ENCODE assay signal across 20 cellular contexts in the genomic region with DNA sequence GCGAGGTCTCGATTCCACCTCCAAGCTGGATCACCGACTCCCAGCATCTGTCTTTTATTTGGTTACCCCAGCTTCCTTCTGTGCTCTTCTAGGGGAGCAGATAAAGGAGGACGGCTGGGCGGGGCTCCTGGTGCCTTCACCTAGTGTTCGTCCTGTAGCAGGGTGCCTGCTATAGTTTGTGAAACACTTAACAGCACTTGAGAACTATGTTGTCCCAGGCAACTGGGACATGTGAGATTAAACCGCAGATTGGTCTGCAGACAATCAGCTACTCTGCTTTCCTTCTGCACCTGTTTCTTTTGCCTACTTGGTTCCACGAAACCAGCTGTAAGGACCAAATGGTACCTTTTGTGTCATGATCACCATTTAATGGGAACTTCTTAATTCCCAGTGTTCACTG.
DNase-seq lines count a peak whose midpoint lies in the region; ATAC-seq, FAIRE-seq and TF ChIP-seq lines count a peak whose summit lies in the region.
"Had no signal": no experiment of that assay in that cellular context is flagged by ENCODE, and none has a peak within 500 bp of the region (broad histone marks: within the 10 kb centered on the region; RNA-seq: fewer than 3 reads in every experiment).

No MANE protein-coding gene starts in this region.

- H3K4ac ChIP-seq in neuronal stem cell (ENCODE audit: low read length), result no peak overlapping the region

- H4K8ac ChIP-seq in neuronal stem cell (ENCODE audit: low read depth, low read length), result no peak overlapping the region

- H2AFZ ChIP-seq in neuronal stem cell (ENCODE audit: low read length), result peak overlapping the region; percentile 90

- no peak overlapping the region for H2BK15ac ChIP-seq in neuronal stem cell (ENCODE audit: low read length)

- no peak overlapping the region for H3K4me2 ChIP-seq in neuronal stem cell (ENCODE audit: insufficient read depth, low read length, poor library complexity, severe bottlenecking)

- ATAC-seq in HG03565 (IDR thresholded peaks at IDR 0.05; ENCODE audit: unreplicated experiment), result no peak
- ATAC-seq in effector memory CD8-positive, alpha-beta T cell (replicated peaks), result no peak
- ATAC-seq: foreskin keratinocyte, left lobe of liver had no signal

- H2BK5ac ChIP-seq in neuronal stem cell (ENCODE audit: low read length), result no peak overlapping the region

- H3K27ac ChIP-seq in neuronal stem cell (replicated peaks; ENCODE audit: low read length), result no peak overlapping the region
- H3K27ac ChIP-seq: ascending aorta, foreskin keratinocyte, prostate gland, testis had no signal

- H3K27ac Mint-ChIP-seq in effector memory CD8-positive, alpha-beta T cell, result no peak overlapping the region

- H3K14ac ChIP-seq in neuronal stem cell (ENCODE audit: low read length), result no peak overlapping the region

- FAIRE-seq in bronchial epithelial cell (lab: Jason Lieb, UNC), result peak; percentile 7
- FAIRE-seq: colon, endothelial cell of umbilical vein, small intestine had no signal

- no CpG with 5 or more reads among the region's 8 CpGs for WGBS in neuronal stem cell (ENCODE audit: extremely low coverage in 2 of 2, insufficient read length in 2 of 2, insufficient replicate concordance in 1 of 2), 2 donors

- no peak overlapping the region for H2AK5ac ChIP-seq in neuronal stem cell (ENCODE audit: low read depth, low read length)

- H2BK12ac ChIP-seq in neuronal stem cell (ENCODE audit: low read length), result no peak overlapping the region

- no peak overlapping the region for H3K4me3 ChIP-seq in bronchial epithelial cell (ENCODE audit: low read depth, low read length)
- no peak overlapping the region for H3K4me3 ChIP-seq in neuronal stem cell (ENCODE audit: low read length in 2 of 2)
- H3K4me3 ChIP-seq: MG63 had no signal

- peaks cover 51 to 77% of the 10 kb centered on the region in 2 donors for H3K27me3 Mint-ChIP-seq in effector memory CD8-positive, alpha-beta T cell

- no peak overlapping the region for H3K18ac ChIP-seq in neuronal stem cell (ENCODE audit: low read length)

- no peaks in the 10 kb centered on the region for H3K9me3 Mint-ChIP-seq in effector memory CD8-positive, alpha-beta T cell

- no peaks in the 10 kb centered on the region for H3K79me1 ChIP-seq in neuronal stem cell (ENCODE audit: low read depth, low read length)

- no peak overlapping the region for H4K91ac ChIP-seq in neuronal stem cell (ENCODE audit: low read depth, low read length, poor library complexity)

- TF ChIP-seq CTCF in bronchial epithelial cell (IDR thresholded peaks at IDR 0.05; ENCODE audit: insufficient read depth, low read length, severe bottlenecking), result no peak

- H3K4me1 Mint-ChIP-seq in effector memory CD8-positive, alpha-beta T cell (ENCODE audit: low read depth in 2 of 2), result peaks cover 0 to 2% of the 10 kb centered on the region in 2 donors

- DNase-seq in NCI-H1092 (lab: John Stamatoyannopoulos, UW), result peak; percentile 32
- peak; percentile 63 for DNase-seq in NCI-H345 (lab: John Stamatoyannopoulos, UW)
- no peak for DNase-seq in bronchial epithelial cell (ENCODE audit: low read depth)
- DNase-seq in neuronal stem cell (ENCODE audit: low spot score), result no peak
- no peak for DNase-seq in NK-92 (lab: John Stamatoyannopoulos, UW; ENCODE audit: unreplicated experiment)
- DNase-seq in effector memory CD8-positive, alpha-beta T cell, result no peak
- DNase-seq in GOT3 (lab: John Stamatoyannopoulos, UW), result no peak
- DNase-seq: activated CD4-positive, alpha-beta T cell treated with anti-CD3 and anti-CD28 coated beads, Interleukin-2, amount 50 U/mL, for 1 hour; activated naive CD4-positive, alpha-beta T cell treated with Interleukin-2 at 50 U/mL for 16 hours; AML-193; foreskin keratinocyte; MG63; small intestine; testis had no signal

- peaks cover 3% of the 10 kb centered on the region for H3K27me3 ChIP-seq in bronchial epithelial cell (ENCODE audit: control insufficient read depth, insufficient read depth, low read length)
- peaks cover 0 to 3% (median 0%) of the 10 kb centered on the region in 3 experiments for H3K27me3 ChIP-seq in neuronal stem cell (ENCODE audit: control insufficient read depth in 3 of 3, insufficient read depth in 3 of 3, low read depth in 1 of 3, low read length in 3 of 3)
- H3K27me3 ChIP-seq: ascending aorta, MG63, testis had no signal

- H3K36me3 ChIP-seq in bronchial epithelial cell (ENCODE audit: control insufficient read depth, insufficient read depth, low read length), result no peaks in the 10 kb centered on the region
- H3K36me3 ChIP-seq in neuronal stem cell (replicated peaks in 1 of 2; ENCODE audit: control insufficient read depth in 2 of 2, insufficient read depth in 2 of 2, low read length in 2 of 2), result no peaks in the 10 kb centered on the region
- H3K36me3 ChIP-seq: ascending aorta, MG63, prostate gland had no signal

- no peak overlapping the region for H2BK120ac ChIP-seq in neuronal stem cell (ENCODE audit: low read depth, low read length)

- H3K36me3 Mint-ChIP-seq in effector memory CD8-positive, alpha-beta T cell (ENCODE audit: insufficient read depth), result no peaks in the 10 kb centered on the region

- peaks cover 14 to 23% of the 10 kb centered on the region in 2 donors for H3K4me1 ChIP-seq in neuronal stem cell (ENCODE audit: control insufficient read depth in 2 of 2, insufficient read depth in 1 of 2, low read depth in 1 of 2, low read length in 2 of 2)
- H3K4me1 ChIP-seq: ascending aorta, foreskin keratinocyte, prostate gland, testis had no signal

- H3K23ac ChIP-seq in neuronal stem cell (ENCODE audit: low read depth, low read length, poor library complexity), result no peak overlapping the region

- H3K9me3 ChIP-seq in neuronal stem cell (replicated peaks in 1 of 2; ENCODE audit: control insufficient read depth in 2 of 2, insufficient read depth in 1 of 2, low read depth in 1 of 2, low read length in 2 of 2), result no peaks in the 10 kb centered on the region
- H3K9me3 ChIP-seq: ascending aorta, MG63, prostate gland, testis had no signal

- no peak overlapping the region for H3K9ac ChIP-seq in neuronal stem cell (ENCODE audit: low read depth, low read length, poor library complexity)

- no peak overlapping the region for H3K4me3 Mint-ChIP-seq in effector memory CD8-positive, alpha-beta T cell

Comparison
In these comparisons a context has a peak if more than half of its experiments do, and no peak if none do; other contexts are left out.
1. DNase-seq: peak in NCI-H1092 (single experiment) and NCI-H345 (single experiment); none in bronchial epithelial cell (single experiment), neuronal stem cell (single experiment), NK-92 (single experiment), effector memory CD8-positive, alpha-beta T cell (0 of 3) and GOT3 (single experiment).